ENCODE assay signal across 23 cellular contexts in genomic region chr2:39183673-39184072, GRCh38.
DNase-seq lines count a peak whose midpoint lies in the region; ATAC-seq, FAIRE-seq and TF ChIP-seq lines count a peak whose summit lies in the region.
"Had no signal": no experiment of that assay in that cellular context is flagged by ENCODE, and none has a peak within 500 bp of the region (broad histone marks: within the 10 kb centered on the region; RNA-seq: fewer than 3 reads in every experiment).

No MANE protein-coding gene starts in this region.

- no peaks in the 10 kb centered on the region for H3K9me1 ChIP-seq in K562 (ENCODE audit: control insufficient read depth, insufficient read depth, low read length)

- H3K9me2 ChIP-seq in GM23338 (ENCODE audit: insufficient read depth) = peaks cover 14% of the 10 kb centered on the region; the same call in 1 of the 2 replicates

- H3K9me3 ChIP-seq in A549 (no peaks in the 10 kb centered on the region), K562 (replicated peaks; ENCODE audit: control insufficient read depth, insufficient read depth, low read depth, low read length) (no peaks in the 10 kb centered on the region)
- H3K9me3 ChIP-seq: BLaER1 had no signal

- in situ Hi-C loops in K562 (cut with MboI) = no loop called here

- ATAC-seq in A549 = no peak
- ATAC-seq in GM23338 = no peak
- peak; percentile 49 for ATAC-seq in K562
- ATAC-seq in GM18511 (IDR thresholded peaks at IDR 0.05; ENCODE audit: unreplicated experiment) = no peak
- no peak for ATAC-seq in natural killer cell treated with Interleukin-12 subunit alpha and Interleukin-12 subunit beta and Interleukin-15 and Interleukin-18, amount 100 ng/mL, for 72 hours

- H3K4me2 ChIP-seq in A549 (no peak overlapping the region), GM23338 (no peak overlapping the region), K562 (ENCODE audit: insufficient read depth, low read length) (no peak overlapping the region)
- H3K4me2 ChIP-seq: BLaER1 had no signal

- H4K20me1 ChIP-seq in GM23338 (replicated peaks; ENCODE audit: insufficient read depth) (no peaks in the 10 kb centered on the region), K562 (replicated peaks; ENCODE audit: control insufficient read depth, insufficient read depth, low read length) (no peaks in the 10 kb centered on the region)
- H4K20me1 ChIP-seq: BLaER1 had no signal

- 67% methylated on average over 2 of the region's 2 CpGs for WGBS in A549 (ENCODE audit: missing lambda C conversion rate)
- 21% methylated on average over 2 of the region's 2 CpGs for WGBS in K562 (ENCODE audit: insufficient coverage, low coverage, missing lambda C conversion rate)

- TF ChIP-seq POLR2A in A549 (IDR thresholded peaks at IDR 0.05; ENCODE audit: low read length) (no peak), K562 (conservative IDR thresholded peaks at IDR 0.05) (no peak)

- H3K4me3 ChIP-seq in A549 = no peak overlapping the region
- H3K4me3 ChIP-seq in GM23338 = no peak overlapping the region
- H3K4me3 ChIP-seq in K562 = no peak overlapping the region
- H3K4me3 ChIP-seq: BLaER1 had no signal

- FAIRE-seq in A549 (lab: Jason Lieb, UNC) (no peak), K562 (lab: Jason Lieb, UNC) (no peak)
- FAIRE-seq: D721Med, GM12891, GM18507, H1 had no signal

- H3K27ac ChIP-seq in A549 (no peak overlapping the region), GM23338 (ENCODE audit: low read depth) (no peak overlapping the region), K562 (ENCODE audit: extremely low read depth, low read depth, low read length) (no peak overlapping the region)
- H3K27ac ChIP-seq: BLaER1 had no signal

- no peaks in the 10 kb centered on the region for H3K36me3 Mint-ChIP-seq in GM23338 (ENCODE audit: low read depth)
- no peaks in the 10 kb centered on the region for H3K36me3 Mint-ChIP-seq in natural killer cell treated with Interleukin-12 subunit alpha and Interleukin-12 subunit beta and Interleukin-15 and Interleukin-18, amount 100 ng/mL, for 72 hours
- H3K36me3 Mint-ChIP-seq: CD14-positive monocyte; CD8-positive, alpha-beta memory T cell had no signal

- TF ChIP-seq RAD21 in A549 (conservative IDR thresholded peaks at IDR 0.05 in 1 of 2, IDR thresholded peaks at IDR 0.05 in 1 of 2) = no peak
- no peak for TF ChIP-seq RAD21 in Ishikawa (IDR thresholded peaks at IDR 0.05; ENCODE audit: low read depth)
- no peak for TF ChIP-seq RAD21 in K562 (CRISPR knock-in tag; conservative IDR thresholded peaks at IDR 0.05 in 1 of 2, IDR thresholded peaks at IDR 0.05 in 1 of 2)

- H3K27me3 ChIP-seq in GM23338 (ENCODE audit: insufficient read depth) (no peaks in the 10 kb centered on the region), K562 (ENCODE audit: control insufficient read depth in 2 of 2, insufficient read depth in 2 of 2, low read length in 2 of 2) (no peaks in the 10 kb centered on the region)
- H3K27me3 ChIP-seq: BLaER1 had no signal

- no peaks in the 10 kb centered on the region for H3K36me3 ChIP-seq in GM23338 (ENCODE audit: insufficient read depth)
- H3K36me3 ChIP-seq in K562 (ENCODE audit: control insufficient read depth, insufficient read depth, low read length) = no peaks in the 10 kb centered on the region
- H3K36me3 ChIP-seq: BLaER1 had no signal

- H3K9ac ChIP-seq in K562 (ENCODE audit: insufficient read depth in 1 of 2, low read depth in 2 of 2, low read length in 2 of 2) = no peak overlapping the region
- H3K9ac ChIP-seq: BLaER1 had no signal

- intact Hi-C loops in K562 (cut with micrococcal nuclease) = no loop called here

- H3K4me1 ChIP-seq in A549 = no peaks in the 10 kb centered on the region
- H3K4me1 ChIP-seq in GM23338 (ENCODE audit: insufficient read depth) = no peaks in the 10 kb centered on the region; the same call in 1 of the 2 replicates
- no peaks in the 10 kb centered on the region for H3K4me1 ChIP-seq in K562 (replicated peaks in 1 of 2; ENCODE audit: control insufficient read depth in 2 of 2, insufficient read depth in 2 of 2, low read length in 2 of 2)
- H3K4me1 ChIP-seq: BLaER1 had no signal

- POLR2A ChIA-PET in A549 (lab: Yijun Ruan, JAX) = no interaction called here
- POLR2A ChIA-PET in K562 (lab: Yijun Ruan, JAX) = no interaction called here

- CTCF ChIA-PET in A549 (lab: Yijun Ruan, JAX) (interaction anchor here (1.1 to 1.2 kb wide), 2 partner anchors 45 to 59 kb away, joined by 3 to 4 read pairs; no protein-coding TSS in a partner anchor), K562 (lab: Yijun Ruan, JAX; ENCODE audit: low intra/inter-chr PET ratio) (no interaction called here)

- H3K27me3 Mint-ChIP-seq in GM23338 (ENCODE audit: insufficient read depth, low read depth, poor library complexity) = no peaks in the 10 kb centered on the region
- no peaks in the 10 kb centered on the region for H3K27me3 Mint-ChIP-seq in natural killer cell treated with Interleukin-12 subunit alpha and Interleukin-12 subunit beta and Interleukin-15 and Interleukin-18, amount 100 ng/mL, for 72 hours
- H3K27me3 Mint-ChIP-seq: B cell; CD4-positive, alpha-beta T cell had no signal

- H2AFZ ChIP-seq in GM23338 (no peak overlapping the region), K562 (ENCODE audit: low read depth, low read length) (no peak overlapping the region)

- H3K27ac Mint-ChIP-seq in GM23338 = no peak overlapping the region
- no peak overlapping the region for H3K27ac Mint-ChIP-seq in natural killer cell treated with Interleukin-12 subunit alpha and Interleukin-12 subunit beta and Interleukin-15 and Interleukin-18, amount 100 ng/mL, for 72 hours
- H3K27ac Mint-ChIP-seq: B cell; CD14-positive monocyte; CD4-positive, alpha-beta T cell; CD8-positive, alpha-beta memory T cell; HFFc6 had no signal

- TF ChIP-seq CTCF in A549 (IDR thresholded peaks at IDR 0.05) (no peak), GM23338 (conservative IDR thresholded peaks at IDR 0.05; ENCODE audit: low read depth in 2 of 2) (no peak), K562 (IDR thresholded peaks at IDR 0.05 in 2 of 3, conservative IDR thresholded peaks at IDR 0.05 in 1 of 3; ENCODE audit: insufficient read depth in 2 of 3, low read depth in 1 of 3, low read length in 3 of 3) (no peak)

- H3F3A ChIP-seq in GM23338 (replicated peaks; ENCODE audit: low read depth) = no peaks in the 10 kb centered on the region

- no TSS peak for BruUV-seq in K562 (replicated peaks; lab: Mats Ljungman, UMichigan)

- H3K79me2 ChIP-seq in GM23338 (replicated peaks; ENCODE audit: insufficient read depth) = no peaks in the 10 kb centered on the region
- H3K79me2 ChIP-seq in K562 (ENCODE audit: control insufficient read depth, insufficient read depth, low read length) = no peaks in the 10 kb centered on the region

- DNase-seq in A549 (ENCODE audit: low read depth in 1 of 2, low spot score in 1 of 2) (no peak), GM23338 (ENCODE audit: low spot score) (no peak), K562 (ENCODE audit: extremely low read depth in 1 of 4, low spot score in 3 of 4) (no peak)
- no peak for DNase-seq in stimulated activated CD4-positive, alpha-beta T cell treated with anti-CD3 and anti-CD28 coated beads, Interleukin-4, amount 100 ng/mL, for 1 hour
- no peak for DNase-seq in natural killer cell treated with Interleukin-12 subunit alpha and Interleukin-12 subunit beta and Interleukin-15 and Interleukin-18, amount 100 ng/mL, for 72 hours (ENCODE audit: low spot score)
- DNase-seq: CD4-positive, alpha-beta T cell; CD8-positive, alpha-beta memory T cell; DMS 273 treated with DMSO at 0.1 percent for 48 hours; DMS79; EL; GDM1; H7; HCEC 1CT; HFFc6 had no signal

- no peaks in the 10 kb centered on the region for H3K4me1 Mint-ChIP-seq in GM23338
- no peaks in the 10 kb centered on the region for H3K4me1 Mint-ChIP-seq in natural killer cell treated with Interleukin-12 subunit alpha and Interleukin-12 subunit beta and Interleukin-15 and Interleukin-18, amount 100 ng/mL, for 72 hours (ENCODE audit: low read depth in 2 of 2)
- H3K4me1 Mint-ChIP-seq: B cell, CD14-positive monocyte had no signal

- H3K9me3 Mint-ChIP-seq in GM23338 = no peaks in the 10 kb centered on the region
- no peaks in the 10 kb centered on the region for H3K9me3 Mint-ChIP-seq in natural killer cell treated with Interleukin-12 subunit alpha and Interleukin-12 subunit beta and Interleukin-15 and Interleukin-18, amount 100 ng/mL, for 72 hours
- H3K9me3 Mint-ChIP-seq: CD4-positive, alpha-beta T cell; CD8-positive, alpha-beta memory T cell; HFFc6 had no signal

- TF ChIP-seq EP300 in A549 (IDR thresholded peaks at IDR 0.05) (no peak), Ishikawa (IDR thresholded peaks at IDR 0.05; ENCODE audit: borderline replicate concordance) (no peak), K562 (IDR thresholded peaks at IDR 0.05; ENCODE audit: low read length) (no peak)

- no peak overlapping the region for H3K4me3 Mint-ChIP-seq in GM23338
- no peak overlapping the region for H3K4me3 Mint-ChIP-seq in natural killer cell treated with Interleukin-12 subunit alpha and Interleukin-12 subunit beta and Interleukin-15 and Interleukin-18, amount 100 ng/mL, for 72 hours
- H3K4me3 Mint-ChIP-seq: B cell; CD14-positive monocyte; CD4-positive, alpha-beta T cell; CD8-positive, alpha-beta memory T cell; HFFc6 had no signal

TF ChIP-seq in GM23338, 12 proteins besides CTCF, POLR2A, EP300 and RAD21 (continues in another document):
- no peak for TF ChIP-seq CREB1 (CRISPR knock-in tag; IDR thresholded peaks at IDR 0.05; ENCODE audit: low read depth)
- no peak for TF ChIP-seq ZNF114 (CRISPR knock-in tag; IDR thresholded peaks at IDR 0.05)

TF ChIP-seq in Ishikawa, 13 proteins besides CTCF, POLR2A, EP300 and RAD21 (continues in another document):
- no peak for TF ChIP-seq TEAD4 (IDR thresholded peaks at IDR 0.05)
- TF ChIP-seq FOXM1 (IDR thresholded peaks at IDR 0.05; ENCODE audit: borderline replicate concordance, low read depth) = no peak

TF ChIP-seq in K562, 482 proteins besides CTCF, POLR2A, EP300 and RAD21:
- peak; percentile 74 for TF ChIP-seq MIER1 (IDR thresholded peaks at IDR 0.05; ENCODE audit: low read depth)
- TF ChIP-seq EHMT2 (IDR thresholded peaks at IDR 0.05) = peak; percentile 93
- TF ChIP-seq ZNF282 (CRISPR knock-in tag; IDR thresholded peaks at IDR 0.05) = no peak

Comparison
In these comparisons a context has a peak if more than half of its experiments do, and no peak if none do; other contexts are left out.
1. Of the 35 proteins assayed by ChIP-seq in both K562 and A549: peak only in K562: EHMT2; only in A549: REST; in both: none; in neither: 33.